ENCODE assay signal across 7 cellular contexts in the genomic region with DNA sequence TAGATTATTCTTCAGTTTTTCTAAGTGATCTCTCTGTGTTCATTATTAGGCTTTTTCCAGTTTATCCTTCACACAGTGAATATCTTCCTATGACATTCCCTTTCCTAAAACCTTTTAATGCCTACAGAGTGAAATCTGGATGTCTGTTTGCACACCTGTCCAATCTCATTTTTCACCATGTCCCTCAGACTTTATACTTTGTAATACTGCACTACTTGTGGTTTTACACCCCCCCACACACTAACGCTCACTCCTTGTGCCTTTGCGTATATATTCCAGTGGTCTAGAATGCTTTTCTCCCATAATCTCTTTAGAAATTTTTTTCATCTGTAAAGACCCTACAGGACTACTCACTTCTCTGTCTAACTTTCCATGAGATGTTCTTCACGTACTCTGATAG.
"Had no signal": no experiment of that assay in that cellular context is flagged by ENCODE, and none has a peak within 500 bp of the region (broad histone marks: within the 10 kb centered on the region; RNA-seq: fewer than 3 reads in every experiment).

No MANE protein-coding gene starts in this region.

- H3K27me3 Mint-ChIP-seq: IgD-negative memory B cell had no signal

- DNase-seq: GM23248, GOT3, H9, HCEC 1CT, KBM-7 had no signal

- H3K27ac Mint-ChIP-seq: H9, IgD-negative memory B cell had no signal

- ATAC-seq: HepG2 had no signal

- H3K4me3 Mint-ChIP-seq: H9, IgD-negative memory B cell had no signal

- H3K9me3 Mint-ChIP-seq: H9 had no signal

- H3K4me1 Mint-ChIP-seq: H9, IgD-negative memory B cell had no signal
